16 cellular contexts compared by ENCODE assay signal in the genomic region with DNA sequence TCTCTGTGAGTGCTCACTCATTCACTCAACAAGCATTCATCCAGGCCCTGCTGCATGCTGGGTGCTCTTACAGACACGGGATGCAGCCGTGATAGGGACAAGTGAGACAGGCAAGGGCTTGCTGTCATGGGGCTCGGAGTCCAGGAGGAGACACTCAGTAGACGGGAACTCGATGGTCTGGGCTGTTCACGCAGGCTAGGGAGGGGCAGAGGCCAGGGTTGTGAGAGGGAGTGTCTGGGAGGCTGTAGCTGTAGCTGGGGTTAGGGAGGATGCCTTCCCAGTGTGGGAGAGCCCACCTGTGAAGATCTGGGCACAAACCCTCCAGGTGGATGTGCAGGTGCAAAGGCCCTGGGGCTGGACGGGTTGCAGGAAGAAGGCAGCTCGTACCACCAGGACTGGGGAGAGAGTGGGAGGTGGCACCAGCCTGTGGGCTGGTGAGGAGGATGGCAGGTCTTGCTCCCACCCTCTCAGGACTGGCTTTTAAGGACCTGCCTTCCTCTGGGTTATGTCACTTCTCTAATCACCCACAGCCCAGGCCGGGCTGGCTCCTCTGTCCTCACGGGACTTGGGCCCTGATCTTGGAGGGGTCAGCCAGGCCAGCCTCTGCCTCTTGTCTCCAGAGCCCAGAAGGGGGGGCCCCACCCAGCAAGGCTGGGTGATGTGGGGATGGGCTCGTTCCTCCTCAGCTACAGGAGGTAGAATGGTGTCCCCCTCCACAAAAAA. TPM values are rescaled to one million over a fixed set of nuclear protein-coding genes. Genes with fewer than 3 reads are reported as not detected.
DNase-seq lines count a peak whose midpoint lies in the region; ATAC-seq and TF ChIP-seq lines count a peak whose summit lies in the region.
"Had no signal": no experiment of that assay in that cellular context is flagged by ENCODE, and none has a peak within 500 bp of the region (broad histone marks: within the 10 kb centered on the region; RNA-seq: fewer than 3 reads in every experiment).

No MANE protein-coding gene starts in this region.

- H3K36me3 Mint-ChIP-seq in natural killer cell treated with Interleukin-12 subunit alpha and Interleukin-12 subunit beta and Interleukin-15 and Interleukin-18, amount 100 ng/mL, for 72 hours, result no peaks in the 10 kb centered on the region
- H3K36me3 Mint-ChIP-seq in natural killer cell (no peaks in the 10 kb centered on the region), endodermal cell (ENCODE audit: low read depth) (peaks cover 1% of the 10 kb centered on the region)
- H3K36me3 Mint-ChIP-seq: CD4-positive, alpha-beta memory T cell had no signal

- no peaks in the 10 kb centered on the region for H3K9me3 Mint-ChIP-seq in natural killer cell treated with Interleukin-12 subunit alpha and Interleukin-12 subunit beta and Interleukin-15 and Interleukin-18, amount 100 ng/mL, for 72 hours
- H3K9me3 Mint-ChIP-seq in natural killer cell, result no peaks in the 10 kb centered on the region
- peaks cover 2% of the 10 kb centered on the region for H3K9me3 Mint-ChIP-seq in endodermal cell

- H3K36me3 ChIP-seq in endodermal cell (ENCODE audit: control insufficient read depth, insufficient read depth, low read length) (no peaks in the 10 kb centered on the region), osteoblast (ENCODE audit: insufficient read depth, low read length) (no peaks in the 10 kb centered on the region)

- H3K27ac Mint-ChIP-seq in natural killer cell treated with Interleukin-12 subunit alpha and Interleukin-12 subunit beta and Interleukin-15 and Interleukin-18, amount 100 ng/mL, for 72 hours, result no peak overlapping the region
- no peak overlapping the region for H3K27ac Mint-ChIP-seq in natural killer cell
- no peak overlapping the region for H3K27ac Mint-ChIP-seq in endodermal cell

- no peak overlapping the region for H3K4me3 Mint-ChIP-seq in natural killer cell treated with Interleukin-12 subunit alpha and Interleukin-12 subunit beta and Interleukin-15 and Interleukin-18, amount 100 ng/mL, for 72 hours
- H3K4me3 Mint-ChIP-seq in natural killer cell (no peak overlapping the region), endodermal cell (no peak overlapping the region)
- H3K4me3 Mint-ChIP-seq: CD4-positive, alpha-beta memory T cell had no signal

- no peaks in the 10 kb centered on the region for H4K20me1 ChIP-seq in osteoblast (ENCODE audit: insufficient read depth, low read length)

- H3K4me3 ChIP-seq in endodermal cell (ENCODE audit: low read length) (no peak overlapping the region), osteoblast (ENCODE audit: insufficient read depth, low read length) (no peak overlapping the region)

- H2AFZ ChIP-seq in osteoblast (ENCODE audit: low read length), result no peak overlapping the region

- TF ChIP-seq CTCF in natural killer cell (IDR thresholded peaks at IDR 0.05) (no peak), endodermal cell (conservative IDR thresholded peaks at IDR 0.05) (no peak), osteoblast (IDR thresholded peaks at IDR 0.05; ENCODE audit: extremely low read depth, low read depth, low read length) (no peak)

- peaks cover 4 to 10% of the 10 kb centered on the region in 2 donors for H3K27me3 Mint-ChIP-seq in natural killer cell treated with Interleukin-12 subunit alpha and Interleukin-12 subunit beta and Interleukin-15 and Interleukin-18, amount 100 ng/mL, for 72 hours
- H3K27me3 Mint-ChIP-seq in natural killer cell (ENCODE audit: low read depth in 2 of 2) (peaks cover 0 to 6% of the 10 kb centered on the region in 2 donors), endodermal cell (ENCODE audit: insufficient read depth) (peaks cover 1% of the 10 kb centered on the region)

- H3K4me2 ChIP-seq in osteoblast (ENCODE audit: insufficient read depth, low read length), result no peak overlapping the region

- peak; percentile 30 to 45 for ATAC-seq in natural killer cell treated with Interleukin-12 subunit alpha and Interleukin-12 subunit beta and Interleukin-15 and Interleukin-18, amount 100 ng/mL, for 72 hours
- ATAC-seq in natural killer cell (no peak), GM19351 (IDR thresholded peaks at IDR 0.05; ENCODE audit: unreplicated experiment) (no peak)

- H3K27ac ChIP-seq in endodermal cell (ENCODE audit: low read depth, low read length), result no peak overlapping the region
- H3K27ac ChIP-seq in osteoblast (ENCODE audit: low read depth, low read length), result no peak overlapping the region
- H3K27ac ChIP-seq: C4-2B had no signal

- no peaks in the 10 kb centered on the region for H3K9me3 ChIP-seq in endodermal cell (ENCODE audit: control insufficient read depth, low read length)
- no peaks in the 10 kb centered on the region for H3K9me3 ChIP-seq in osteoblast (ENCODE audit: low read depth, low read length)

- no peaks in the 10 kb centered on the region for H3K27me3 ChIP-seq in endodermal cell (ENCODE audit: control insufficient read depth, insufficient read depth, low read length, poor library complexity, severe bottlenecking)
- H3K27me3 ChIP-seq in osteoblast (ENCODE audit: insufficient read depth, low read length), result peaks cover 10% of the 10 kb centered on the region

- no peaks in the 10 kb centered on the region for H3K4me1 Mint-ChIP-seq in natural killer cell treated with Interleukin-12 subunit alpha and Interleukin-12 subunit beta and Interleukin-15 and Interleukin-18, amount 100 ng/mL, for 72 hours (ENCODE audit: low read depth in 2 of 2)
- H3K4me1 Mint-ChIP-seq in natural killer cell (no peaks in the 10 kb centered on the region), endodermal cell (peaks cover 12% of the 10 kb centered on the region)
- H3K4me1 Mint-ChIP-seq: CD4-positive, alpha-beta memory T cell had no signal

- 91 to 92% methylated on average over 7 to 11 of the region's 11 CpGs for WGBS in endodermal cell (ENCODE audit: insufficient coverage in 1 of 2, insufficient read length in 1 of 2), 2 experiments

- intact Hi-C loops in natural killer cell (cut with micrococcal nuclease), result no loop called here

- H3K4me1 ChIP-seq in endodermal cell (ENCODE audit: control insufficient read depth, insufficient read depth, low read length) (peaks cover 4% of the 10 kb centered on the region), osteoblast (ENCODE audit: insufficient read depth, low read length) (no peaks in the 10 kb centered on the region)

- no peaks in the 10 kb centered on the region for H3K79me2 ChIP-seq in osteoblast (ENCODE audit: insufficient read depth, low read length)

- no peak for DNase-seq in natural killer cell treated with Interleukin-12 subunit alpha and Interleukin-12 subunit beta and Interleukin-15 and Interleukin-18, amount 100 ng/mL, for 72 hours (ENCODE audit: low spot score)
- DNase-seq in natural killer cell, result no peak
- DNase-seq in endodermal cell, result peak; percentile 57
- DNase-seq in osteoblast (ENCODE audit: insufficient read length, low spot score, missing footprints), result peak; percentile 48
- no peak for DNase-seq in putamen (ENCODE audit: low spot score)
- no peak for DNase-seq in SKM-1 treated with dmso at 0.1 percent for 144 hours (lab: John Stamatoyannopoulos, UW; ENCODE audit: unreplicated experiment)
- DNase-seq: ACHN; CD4-positive, alpha-beta memory T cell; DMS79; IMR-90; KBM-7 had no signal

- no peak overlapping the region for H3K9ac ChIP-seq in endodermal cell (ENCODE audit: extremely low read depth, low read length, poor library complexity, severe bottlenecking)

RNA-seq across cellular contexts. Expression of gene FGF4, which starts 24.1 kb away (rescaled TPM):
- total RNA-seq in natural killer cell treated with Interleukin-12 subunit alpha and Interleukin-12 subunit beta and Interleukin-15 and Interleukin-18, amount 100 ng/mL, for 72 hours, result not detected
- total RNA-seq in natural killer cell (not detected), endodermal cell (1 to 10 TPM in 1 of 2 donors, under 1 TPM in 1; 0.27 to 3.5 TPM), osteoblast (not detected in 2 replicates)
- polyA plus RNA-seq in endodermal cell (2013, experiment 1 of 2), result 0.46 TPM
- 0.08 TPM for polyA plus RNA-seq in endodermal cell (2013, experiment 2 of 2)
- total RNA-seq: A172; CD4-positive, alpha-beta memory T cell; G401; HT-29; IMR-90 had no signal
- polyA plus RNA-seq: CD4-positive, alpha-beta memory T cell; IMR-90 had no signal

RNA-seq across cellular contexts. Expression of gene FGF19, which starts 47.2 kb away (rescaled TPM):
- total RNA-seq in natural killer cell treated with Interleukin-12 subunit alpha and Interleukin-12 subunit beta and Interleukin-15 and Interleukin-18, amount 100 ng/mL, for 72 hours, result not detected
- total RNA-seq in natural killer cell (not detected), endodermal cell (under 1 TPM; 0.37 to 0.40 TPM), osteoblast (not detected in 2 replicates)
- 4.0 TPM for polyA plus RNA-seq in endodermal cell (2013, experiment 1 of 2)
- polyA plus RNA-seq in endodermal cell (2013, experiment 2 of 2), result 1.9 TPM
- total RNA-seq: A172; CD4-positive, alpha-beta memory T cell; G401; IMR-90 had no signal
- polyA plus RNA-seq: CD4-positive, alpha-beta memory T cell; IMR-90 had no signal

Comparison
In these comparisons a context has a peak if more than half of its experiments do, and no peak if none do; other contexts are left out.
1. ATAC-seq: peak in natural killer cell treated with Interleukin-12 subunit alpha and Interleukin-12 subunit beta and Interleukin-15 and Interleukin-18, amount 100 ng/mL, for 72 hours (2 of 2); none in natural killer cell (0 of 3) and GM19351 (single experiment).
2. DNase-seq: peak in endodermal cell (single experiment) and osteoblast (single experiment); none in natural killer cell treated with Interleukin-12 subunit alpha and Interleukin-12 subunit beta and Interleukin-15 and Interleukin-18, amount 100 ng/mL, for 72 hours (single experiment), natural killer cell (single experiment), putamen (single experiment) and SKM-1 treated with dmso at 0.1 percent for 144 hours (single experiment).